8 cellular contexts compared by ENCODE assay signal in the genomic region with DNA sequence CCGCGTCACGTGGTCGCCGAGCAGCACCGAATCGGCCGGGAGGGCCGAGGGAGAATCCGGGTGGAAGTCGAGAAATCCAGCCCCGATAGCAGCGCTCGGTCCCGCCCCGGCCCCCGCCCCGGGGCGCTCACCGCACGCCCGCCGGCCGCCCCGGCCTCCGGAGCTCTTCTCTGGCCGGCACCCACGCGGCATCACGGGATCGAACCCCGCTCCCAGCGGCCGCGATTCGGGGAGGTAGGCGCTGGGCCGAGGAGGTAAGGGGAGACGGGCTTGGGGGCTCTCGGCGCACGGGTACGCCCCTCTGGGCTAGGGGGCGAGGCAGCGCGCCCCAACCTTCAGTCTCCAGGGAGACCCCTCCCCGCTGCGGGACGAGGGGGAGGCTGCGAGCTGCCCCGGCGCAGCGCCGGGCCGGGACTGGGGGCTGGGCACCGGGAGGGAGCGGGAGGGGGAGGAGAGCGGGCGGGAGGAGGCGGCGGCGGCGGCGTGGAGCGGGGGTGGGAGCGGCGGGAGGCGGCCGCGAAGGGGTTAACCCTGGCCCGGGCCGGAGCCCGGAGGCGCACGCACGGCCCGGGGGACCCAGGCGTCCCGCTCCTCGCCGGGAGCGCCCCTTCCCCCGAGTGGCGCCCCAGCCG. TPM values are rescaled to one million over a fixed set of nuclear protein-coding genes. Genes with fewer than 3 reads are reported as not detected.
DNase-seq lines count a peak whose midpoint lies in the region; ATAC-seq and TF ChIP-seq lines count a peak whose summit lies in the region.

No MANE protein-coding gene starts in this region.

- peaks cover 0 to 13% (median 1%) of the 10 kb centered on the region in 5 donors for H3K27me3 Mint-ChIP-seq in naive thymus-derived CD8-positive, alpha-beta T cell

- no peaks in the 10 kb centered on the region for H3K27me3 ChIP-seq in esophagus muscularis mucosa
- no peaks in the 10 kb centered on the region for H3K27me3 ChIP-seq in tibial nerve

- no peak for TF ChIP-seq EP300 in esophagus muscularis mucosa (IDR thresholded peaks at IDR 0.05)
- TF ChIP-seq EP300 in tibial nerve (IDR thresholded peaks at IDR 0.05): peak in 1 of 2 donors; percentile 56

- peaks cover 5 to 37% (median 10%) of the 10 kb centered on the region in 4 donors for H3K4me1 Mint-ChIP-seq in naive thymus-derived CD8-positive, alpha-beta T cell

- no peaks in the 10 kb centered on the region for H3K9me3 Mint-ChIP-seq in naive thymus-derived CD8-positive, alpha-beta T cell

- POLR2A ChIA-PET in naive thymus-derived CD8-positive, alpha-beta T cell (lab: Charles Lee): interaction anchor here (0.5 to 1.2 kb wide), 2 partner anchors 36 to 37 kb away, joined by 3 read pairs; partner anchors contain the start of gene RPS14

- TF ChIP-seq CTCF in GM12875 (IDR thresholded peaks at IDR 0.05; ENCODE audit: borderline replicate concordance, insufficient read depth, low read depth, low read length) (no peak), esophagus muscularis mucosa (IDR thresholded peaks at IDR 0.05) (no peak), tibial nerve (IDR thresholded peaks at IDR 0.05) (no peak)

- H3K4me3 Mint-ChIP-seq in naive thymus-derived CD8-positive, alpha-beta T cell: peak overlapping the region in 6 of 10 donors; percentile 13 to 86 (median 70)

- H3K36me3 Mint-ChIP-seq in naive thymus-derived CD8-positive, alpha-beta T cell: no peaks in the 10 kb centered on the region

- no peaks in the 10 kb centered on the region for H3K9me3 ChIP-seq in esophagus muscularis mucosa
- H3K9me3 ChIP-seq in tibial nerve: no peaks in the 10 kb centered on the region

- DNase-seq in HuH-7.5 (ENCODE audit: low spot score) (peak; percentile 85), esophagus muscularis mucosa (ENCODE audit: extremely low spot score) (no peak), tibial nerve (ENCODE audit: low spot score in 2 of 2) (peak; percentile 20 to 55), amniotic stem cell (lab: John Stamatoyannopoulos, UW) (no peak), SIG-M5 (lab: John Stamatoyannopoulos, UW) (no peak)
- DNase-seq in activated CD8-positive, alpha-beta memory T cell treated with anti-CD3 and anti-CD28 coated beads, Interleukin-2, amount 50 U/mL, for 48 hours: peak; percentile 66
- DNase-seq in naive thymus-derived CD8-positive, alpha-beta T cell: peak in 4 of 10 donors; percentile 20 to 31 (median 27)

- no CpG with 5 or more reads among the region's 85 CpGs for WGBS in esophagus muscularis mucosa
- 1% methylated on average over 58 of the region's 85 CpGs; no CpG with 5 or more reads in 1 of the 2 donors for WGBS in tibial nerve, 2 donors

- TF ChIP-seq POLR2A in esophagus muscularis mucosa (IDR thresholded peaks at IDR 0.05; ENCODE audit: low read depth): peak; percentile 15
- no peak for TF ChIP-seq POLR2A in tibial nerve (IDR thresholded peaks at IDR 0.05)

- H3K36me3 ChIP-seq in esophagus muscularis mucosa (peaks cover 0 to 4% (median 0%) of the 10 kb centered on the region in 4 donors), tibial nerve (no peaks in the 10 kb centered on the region)

- H3K27ac ChIP-seq in esophagus muscularis mucosa (replicated peaks in 1 of 4): peak overlapping the region; percentile 95 to 97 (median 96)
- H3K27ac ChIP-seq in tibial nerve: peak overlapping the region; percentile 94 to 100 (median 98)

- H3K4me3 ChIP-seq in GM12875 (ENCODE audit: low read depth, low read length) (peak overlapping the region; percentile 97), esophagus muscularis mucosa (peak overlapping the region; percentile 97 to 99 (median 98)), tibial nerve (peak overlapping the region; percentile 82 to 100 (median 95))

- intact Hi-C loops in esophagus muscularis mucosa (cut with DNase I): loop anchor here (5.0 kb wide), 1 partner anchor 36 kb away; no protein-coding TSS in a partner anchor

- ATAC-seq in naive thymus-derived CD8-positive, alpha-beta T cell: peak; percentile 43 to 57

- H3K4me1 ChIP-seq in esophagus muscularis mucosa (peaks cover 47 to 55% (median 52%) of the 10 kb centered on the region in 4 donors), tibial nerve (peaks cover 5 to 54% (median 47%) of the 10 kb centered on the region in 4 donors)

- H3K27ac Mint-ChIP-seq in naive thymus-derived CD8-positive, alpha-beta T cell: peak overlapping the region in 1 of 10 donors; percentile 13

RNA-seq across cellular contexts. Expression of gene NDST1, which starts 22.0 kb away (rescaled TPM):
- total RNA-seq in esophagus muscularis mucosa: 100 to 1,000 TPM in 1 of 4 donors, 10 to 100 TPM in 3; 48.2 to 113 (median 74.5) TPM
- total RNA-seq in naive thymus-derived CD8-positive, alpha-beta T cell: under 1 TPM; 0.55 to 0.81 TPM
- under 1 TPM in 1 of 3 donors, not detected in 2; 0.54 TPM for polyA plus RNA-seq in naive thymus-derived CD8-positive, alpha-beta T cell
- total RNA-seq in tibial nerve: 100 to 1,000 TPM in 2 of 4 donors, 10 to 100 TPM in 2; 53.2 to 137 (median 104) TPM

RNA-seq across cellular contexts. Expression of gene RPS14, which starts 36.3 kb away (rescaled TPM):
- total RNA-seq in esophagus muscularis mucosa: 1,000 to 10,000 TPM; 1,492 to 3,727 (median 2,626) TPM
- 1,000 to 10,000 TPM; 5,539 to 5,586 TPM for total RNA-seq in naive thymus-derived CD8-positive, alpha-beta T cell
- polyA plus RNA-seq in naive thymus-derived CD8-positive, alpha-beta T cell: over 10,000 TPM in 2 of 3 donors, 1,000 to 10,000 TPM in 1; 9,910 to 11,694 (median 11,598) TPM
- 1,000 to 10,000 TPM; 2,328 to 3,623 (median 2,710) TPM for total RNA-seq in tibial nerve

Comparison
In these comparisons a context has a peak if more than half of its experiments do, and no peak if none do; other contexts are left out.
1. DNase-seq: peak in HuH-7.5 (single experiment), activated CD8-positive, alpha-beta memory T cell treated with anti-CD3 and anti-CD28 coated beads, Interleukin-2, amount 50 U/mL, for 48 hours (single experiment) and tibial nerve (2 of 2); none in esophagus muscularis mucosa (single experiment), amniotic stem cell (single experiment) and SIG-M5 (single experiment).
2. RNA of gene NDST1, which starts 22.0 kb away (total RNA-seq): 53.2 to 137 TPM in tibial nerve and 48.2 to 113 TPM in esophagus muscularis mucosa; 0.55 to 0.81 TPM in naive thymus-derived CD8-positive, alpha-beta T cell; every median in the first group is over 10 times any median in the second.
3. Peak in every context shown above with its lines, with median percentiles within 50 percentile points of each other: H3K4me3 ChIP-seq.